Comparison of ENCODE assay signal across 8 cellular contexts in genomic region chr6:154805288-154805911, GRCh38.
A peak's percentile ranks its signal among the peaks of the same experiment; 100 is the strongest.
DNase-seq lines count a peak whose midpoint lies in the region; ATAC-seq, FAIRE-seq and TF ChIP-seq lines count a peak whose summit lies in the region.

No MANE protein-coding gene starts in this region.

- POLR2A ChIA-PET in A549 (lab: Yijun Ruan, JAX) = interaction anchor here (1.0 kb wide), 1 partner anchor 71 kb away, joined by 3 read pairs; no protein-coding TSS in a partner anchor

- intact Hi-C loops in right lobe of liver (cut with DNase I) = no loop called here

- TF ChIP-seq RAD21 in A549 (conservative IDR thresholded peaks at IDR 0.05 in 1 of 2, IDR thresholded peaks at IDR 0.05 in 1 of 2) = peak; percentile 62 to 65

- in situ Hi-C loops in brain microvascular endothelial cell (cut with HindIII; ENCODE audit: low pct_ligation_motif_present, low sequenced_read_pairs) = no loop called here

- DNase-seq in A549 (ENCODE audit: low read depth in 1 of 2, low spot score in 1 of 2) (peak; percentile 16 to 52), GM12865 (ENCODE audit: low read depth) (peak; percentile 60), NCI-H1417 treated with DMSO at 0.1 percent for 48 hours (lab: John Stamatoyannopoulos, UW) (peak; percentile 35), brain microvascular endothelial cell (peak; percentile 25), right lobe of liver (no peak), substantia nigra (lab: John Stamatoyannopoulos, UW) (no peak)

- no peak overlapping the region for H3K27ac ChIP-seq in A549
- H3K27ac ChIP-seq in brain microvascular endothelial cell = no peak overlapping the region
- H3K27ac ChIP-seq in right lobe of liver = no peak overlapping the region
- no peak overlapping the region for H3K27ac ChIP-seq in substantia nigra (ENCODE audit: low read depth, low read length, poor library complexity, severe bottlenecking)

- no peak for TF ChIP-seq POLR2A in A549 (IDR thresholded peaks at IDR 0.05; ENCODE audit: low read length)
- no peak for TF ChIP-seq POLR2A in right lobe of liver (IDR thresholded peaks at IDR 0.05)

- H3K4me3 ChIP-seq in A549 = no peak overlapping the region
- H3K4me3 ChIP-seq in GM12865 (ENCODE audit: low read depth, low read length) = no peak overlapping the region
- no peak overlapping the region for H3K4me3 ChIP-seq in brain microvascular endothelial cell (ENCODE audit: low read depth, low read length)
- no peak overlapping the region for H3K4me3 ChIP-seq in right lobe of liver

- TF ChIP-seq CTCF in A549 (IDR thresholded peaks at IDR 0.05) = peak; percentile 57
- peak; percentile 18 for TF ChIP-seq CTCF in GM12865 (IDR thresholded peaks at IDR 0.05; ENCODE audit: insufficient read depth, low read depth, low read length, missing control alignments)
- TF ChIP-seq CTCF in brain microvascular endothelial cell (IDR thresholded peaks at IDR 0.05; ENCODE audit: low read depth, low read length, missing control alignments) = peak; percentile 51
- TF ChIP-seq CTCF in right lobe of liver (IDR thresholded peaks at IDR 0.05) = peak; percentile 29 to 57 (median 56)

- CTCF ChIA-PET in A549 (lab: Yijun Ruan, JAX) = interaction anchor here (0.8 to 7.3 kb wide), 5 partner anchors 9 to 133 kb away, joined by 3 to 78 read pairs (median 3); no protein-coding TSS in a partner anchor

- H3K9me3 ChIP-seq in A549 (no peaks in the 10 kb centered on the region), right lobe of liver (no peaks in the 10 kb centered on the region)

- H3K4me1 ChIP-seq in A549 (no peaks in the 10 kb centered on the region), right lobe of liver (no peaks in the 10 kb centered on the region)

- FAIRE-seq in A549 (lab: Jason Lieb, UNC) = no peak

- TF ChIP-seq EP300 in A549 (IDR thresholded peaks at IDR 0.05) = no peak

- H3K36me3 ChIP-seq in brain microvascular endothelial cell (replicated peaks) = peaks cover 31% of the 10 kb centered on the region
- H3K36me3 ChIP-seq in right lobe of liver = peaks cover 0 to 58% (median 7%) of the 10 kb centered on the region in 4 donors

- peak in 1 of 2 experiments; percentile 52; a peak in 1 of 6 replicates for ATAC-seq in A549
- ATAC-seq in right lobe of liver = peak; percentile 71 to 87 (median 80)
- ATAC-seq in HG02642 (IDR thresholded peaks at IDR 0.05; ENCODE audit: poor library complexity, unreplicated experiment) = no peak
- ATAC-seq in GM21381 (IDR thresholded peaks at IDR 0.05; ENCODE audit: unreplicated experiment) = no peak

- H3K27me3 ChIP-seq in brain microvascular endothelial cell (replicated peaks) (no peaks in the 10 kb centered on the region), right lobe of liver (no peaks in the 10 kb centered on the region)

- 19% methylated on average over 2 of the region's 2 CpGs for WGBS in A549 (ENCODE audit: missing lambda C conversion rate)
- WGBS in right lobe of liver (ENCODE audit: insufficient coverage, low coverage, low lambda C conversion rate, missing lambda C conversion rate) = 25% methylated on average over 2 of the region's 2 CpGs

- no peak overlapping the region for H3K4me2 ChIP-seq in A549

TF ChIP-seq in A549, 52 proteins besides CTCF, POLR2A, EP300 and RAD21:
- TF ChIP-seq SMC3 (IDR thresholded peaks at IDR 0.05) = peak; percentile 44; the same call in 2 of the 3 replicates
- no peak for TF ChIP-seq RCOR1 (IDR thresholded peaks at IDR 0.05; ENCODE audit: low read depth, low read length)
TF ChIP-seq in A549: peak in this region for 1.

Comparison
In these comparisons a context has a peak if more than half of its experiments do, and no peak if none do; other contexts are left out.
1. ATAC-seq: peak in right lobe of liver (4 of 4); none in HG02642 (single experiment) and GM21381 (single experiment).
2. DNase-seq: peak in A549 (2 of 2), GM12865 (single experiment), NCI-H1417 treated with DMSO at 0.1 percent for 48 hours (single experiment) and brain microvascular endothelial cell (single experiment); none in right lobe of liver (0 of 3) and substantia nigra (0 of 49).
3. Peak in every context shown above with its lines, with median percentiles within 50 percentile points of each other: CTCF ChIP-seq.